ENCODE assay signal across 8 cellular contexts in the genomic region with DNA sequence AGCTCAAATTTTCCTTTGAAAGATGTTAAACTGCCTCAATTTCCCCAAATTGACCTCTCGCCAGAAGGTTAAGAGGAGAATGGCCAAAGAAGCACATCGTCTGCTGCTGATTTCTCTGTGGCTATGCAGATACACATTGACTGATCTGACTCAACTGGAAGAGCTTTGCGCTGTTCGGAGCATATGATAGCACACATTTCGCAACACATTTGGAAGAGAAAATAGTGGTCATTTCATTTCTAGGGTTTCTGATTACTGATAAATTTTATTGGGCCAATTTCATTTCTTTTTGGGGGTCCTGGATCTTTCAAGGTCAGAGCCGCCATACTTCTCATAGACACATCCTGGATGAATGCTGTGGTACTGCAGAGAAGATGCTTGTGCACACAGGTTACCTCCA.
"Had no signal": no experiment of that assay in that cellular context is flagged by ENCODE, and none has a peak within 500 bp of the region (broad histone marks: within the 10 kb centered on the region; RNA-seq: fewer than 3 reads in every experiment).

No MANE protein-coding gene starts in this region.

- FAIRE-seq: G401.6, GM12878, GM12891, GM12892, GM18507, GM19239 had no signal

- H3K4me3 ChIP-seq: GM12878 had no signal

- DNase-seq: GDM1, GF-D8 had no signal

- ATAC-seq: GM12878 had no signal
